19 cellular contexts compared by ENCODE assay signal in the genomic region with DNA sequence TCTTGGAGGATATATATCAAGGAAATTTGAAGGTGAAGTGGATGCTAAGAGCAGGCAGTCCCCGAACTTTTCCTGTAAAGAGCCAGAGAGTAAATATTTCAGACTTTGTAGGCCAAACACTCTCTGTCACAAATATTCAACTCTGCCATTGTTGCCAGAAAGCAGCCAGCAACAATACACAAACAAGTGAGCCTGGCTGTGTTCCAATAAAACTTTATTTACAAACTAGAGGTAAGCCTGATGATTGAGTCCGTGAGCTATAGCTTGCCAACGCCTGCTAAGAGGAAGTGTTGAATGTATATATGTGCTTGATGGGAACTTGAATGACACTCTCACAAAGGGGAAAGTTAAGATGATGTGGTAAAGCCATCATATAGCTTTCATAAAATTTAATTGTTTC.
"Had no signal": no experiment of that assay in that cellular context is flagged by ENCODE, and none has a peak within 500 bp of the region (broad histone marks: within the 10 kb centered on the region; RNA-seq: fewer than 3 reads in every experiment).

No MANE protein-coding gene starts in this region.

- ATAC-seq: heart right ventricle; left ventricle myocardium superior; naive thymus-derived CD8-positive, alpha-beta T cell; psoas muscle; right lobe of liver had no signal

- H3K9me3 ChIP-seq: esophagus squamous epithelium, ovary, right lobe of liver, testis had no signal

- H3K4me1 ChIP-seq: esophagus squamous epithelium, heart right ventricle, psoas muscle, right lobe of liver, testis had no signal

- H3K27me3 ChIP-seq: esophagus squamous epithelium, heart right ventricle, ovary, right lobe of liver, testis had no signal

- H3K27ac ChIP-seq: esophagus squamous epithelium, heart right ventricle, ovary, psoas muscle, right lobe of liver, testis, VCaP had no signal

- DNase-seq: activated CD4-positive, alpha-beta T cell treated with anti-CD3 and anti-CD28 coated beads, Interleukin-2, amount 50 U/mL, for 4 hours; activated CD4-positive, CD25-positive, alpha-beta regulatory T cell treated with anti-CD3 and anti-CD28 coated beads, Interleukin-2, amount 50 U/mL, for 72 hours; activated gamma-delta T cell; effector CD8-positive, alpha-beta T cell; esophagus squamous epithelium; heart right ventricle; immature natural killer cell; kidney glomerular epithelial cell; left ventricle myocardium superior; naive thymus-derived CD8-positive, alpha-beta T cell; ovary; psoas muscle; right lobe of liver; small intestine; stimulated activated CD4-positive, alpha-beta T cell treated with anti-CD3 and anti-CD28 coated beads, Interleukin-15, amount 100 ng/mL, for 24 hours; stimulated activated CD4-positive, alpha-beta T cell treated with anti-CD3 and anti-CD28 coated beads, Interleukin-2, amount 100 ng/mL, for 48 hours; T-helper 2 cell; testis had no signal

- H3K36me3 ChIP-seq: esophagus squamous epithelium, heart right ventricle, ovary, right lobe of liver had no signal

- H3K4me3 ChIP-seq: esophagus squamous epithelium, heart right ventricle, ovary, psoas muscle, right lobe of liver, testis had no signal
